14 cellular contexts compared by ENCODE assay signal in genomic region chr1:40824591-40825429, GRCh38. TPM values are rescaled to one million over a fixed set of nuclear protein-coding genes. Genes with fewer than 3 reads are reported as not detected.
DNase-seq lines count a peak whose midpoint lies in the region; ATAC-seq and TF ChIP-seq lines count a peak whose summit lies in the region.
"Had no signal": no experiment of that assay in that cellular context is flagged by ENCODE, and none has a peak within 500 bp of the region (broad histone marks: within the 10 kb centered on the region; RNA-seq: fewer than 3 reads in every experiment).

No MANE protein-coding gene starts in this region.

- peaks cover 20% of the 10 kb centered on the region for H3K4me1 ChIP-seq in skeletal muscle satellite cell (ENCODE audit: control insufficient read depth, insufficient read depth, low read length)

- H3K36me3 ChIP-seq in skeletal muscle satellite cell (ENCODE audit: insufficient read depth, low read length): no peaks in the 10 kb centered on the region
- H3K36me3 ChIP-seq: thyroid gland had no signal

- no peak overlapping the region for H3K4me3 Mint-ChIP-seq in T-helper 2 cell treated with Interferon-gamma antibody and Interleukin-4, amounts not matched to agents 5 μg/mL and 100 μg/mL, for 36 hours
- H3K4me3 Mint-ChIP-seq in activated T-helper 1 cell treated with anti-CD3 and anti-CD28 coated beads, Interleukin-12 subunit alpha, Interleukin-12 subunit beta, Interleukin-2, Interleukin-4 antibody, amounts not matched to agents 30 ng/mL and 10 ng/mL and 1 ng/mL, durations not matched to agents 14 hours and 24 hours and 36 hours: no peak overlapping the region
- H3K4me3 Mint-ChIP-seq: naive B cell had no signal

- no peak overlapping the region for H3K9ac ChIP-seq in skeletal muscle satellite cell (ENCODE audit: low read depth, low read length)

- peaks cover 14% of the 10 kb centered on the region for H3K4me1 Mint-ChIP-seq in T-helper 2 cell treated with Interferon-gamma antibody and Interleukin-4, amounts not matched to agents 5 μg/mL and 100 μg/mL, for 36 hours (ENCODE audit: low read depth)
- peaks cover 24% of the 10 kb centered on the region for H3K4me1 Mint-ChIP-seq in activated T-helper 1 cell treated with anti-CD3 and anti-CD28 coated beads, Interleukin-12 subunit alpha, Interleukin-12 subunit beta, Interleukin-2, Interleukin-4 antibody, amounts not matched to agents 30 ng/mL and 10 ng/mL and 1 ng/mL, durations not matched to agents 14 hours and 24 hours and 36 hours (ENCODE audit: low read depth)

- peaks cover 5% of the 10 kb centered on the region for H3K27me3 ChIP-seq in skeletal muscle satellite cell (ENCODE audit: control insufficient read depth, insufficient read depth, low read length)
- H3K27me3 ChIP-seq: thyroid gland had no signal

- H3K9me3 Mint-ChIP-seq in T-helper 2 cell treated with Interferon-gamma antibody and Interleukin-4, amounts not matched to agents 5 μg/mL and 100 μg/mL, for 36 hours: no peaks in the 10 kb centered on the region
- no peaks in the 10 kb centered on the region for H3K9me3 Mint-ChIP-seq in activated T-helper 1 cell treated with anti-CD3 and anti-CD28 coated beads, Interleukin-12 subunit alpha, Interleukin-12 subunit beta, Interleukin-2, Interleukin-4 antibody, amounts not matched to agents 30 ng/mL and 10 ng/mL and 1 ng/mL, durations not matched to agents 14 hours and 24 hours and 36 hours
- H3K9me3 Mint-ChIP-seq: naive B cell had no signal

- H3K36me3 Mint-ChIP-seq in T-helper 2 cell treated with Interferon-gamma antibody and Interleukin-4, amounts not matched to agents 5 μg/mL and 100 μg/mL, for 36 hours (ENCODE audit: low read depth): no peaks in the 10 kb centered on the region
- H3K36me3 Mint-ChIP-seq in activated T-helper 1 cell treated with anti-CD3 and anti-CD28 coated beads, Interleukin-12 subunit alpha, Interleukin-12 subunit beta, Interleukin-2, Interleukin-4 antibody, amounts not matched to agents 30 ng/mL and 10 ng/mL and 1 ng/mL, durations not matched to agents 14 hours and 24 hours and 36 hours (ENCODE audit: low read depth): no peaks in the 10 kb centered on the region
- H3K36me3 Mint-ChIP-seq: naive B cell had no signal

- peak overlapping the region; percentile 39 for H3K27ac Mint-ChIP-seq in T-helper 2 cell treated with Interferon-gamma antibody and Interleukin-4, amounts not matched to agents 5 μg/mL and 100 μg/mL, for 36 hours
- H3K27ac Mint-ChIP-seq in activated T-helper 1 cell treated with anti-CD3 and anti-CD28 coated beads, Interleukin-12 subunit alpha, Interleukin-12 subunit beta, Interleukin-2, Interleukin-4 antibody, amounts not matched to agents 30 ng/mL and 10 ng/mL and 1 ng/mL, durations not matched to agents 14 hours and 24 hours and 36 hours: peak overlapping the region; percentile 48

- no peaks in the 10 kb centered on the region for H3K9me3 ChIP-seq in skeletal muscle satellite cell (replicated peaks; ENCODE audit: low read length)
- H3K9me3 ChIP-seq: thyroid gland had no signal

- no peak for TF ChIP-seq CTCF in foreskin fibroblast (IDR thresholded peaks at IDR 0.05; ENCODE audit: low read depth, low read length)

- intact Hi-C loops in activated T-helper 1 cell treated with anti-CD3 and anti-CD28 coated beads, Interleukin-12 subunit alpha, Interleukin-12 subunit beta, Interleukin-2, Interleukin-4 antibody, amounts not matched to agents 30 ng/mL and 10 ng/mL and 1 ng/mL, durations not matched to agents 14 hours and 24 hours and 36 hours (cut with micrococcal nuclease): no loop called here

- ATAC-seq in HG02981 (IDR thresholded peaks at IDR 0.05; ENCODE audit: unreplicated experiment): no peak

- no peak overlapping the region for H3K4me3 ChIP-seq in foreskin fibroblast (ENCODE audit: low read depth in 1 of 2, low read length in 2 of 2)
- H3K4me3 ChIP-seq in skeletal muscle satellite cell (ENCODE audit: low read length): no peak overlapping the region
- H3K4me3 ChIP-seq: thyroid gland had no signal

- H3K27me3 Mint-ChIP-seq in T-helper 2 cell treated with Interferon-gamma antibody and Interleukin-4, amounts not matched to agents 5 μg/mL and 100 μg/mL, for 36 hours (ENCODE audit: low read depth): no peaks in the 10 kb centered on the region
- no peaks in the 10 kb centered on the region for H3K27me3 Mint-ChIP-seq in activated T-helper 1 cell treated with anti-CD3 and anti-CD28 coated beads, Interleukin-12 subunit alpha, Interleukin-12 subunit beta, Interleukin-2, Interleukin-4 antibody, amounts not matched to agents 30 ng/mL and 10 ng/mL and 1 ng/mL, durations not matched to agents 14 hours and 24 hours and 36 hours (ENCODE audit: insufficient read depth)
- H3K27me3 Mint-ChIP-seq: naive B cell had no signal

- H3K4me2 ChIP-seq in skeletal muscle satellite cell (ENCODE audit: low read length): peak overlapping the region; percentile 1

- no peak for DNase-seq in T-helper 2 cell treated with Interferon-gamma antibody and Interleukin-4, amounts not matched to agents 5 μg/mL and 100 μg/mL, for 36 hours (ENCODE audit: low spot score)
- no peak for DNase-seq in T-helper 2 cell
- DNase-seq in activated T-helper 1 cell treated with anti-CD3 and anti-CD28 coated beads, Interleukin-12 subunit alpha, Interleukin-12 subunit beta, Interleukin-2, Interleukin-4 antibody, amounts not matched to agents 30 ng/mL and 10 ng/mL and 1 ng/mL, durations not matched to agents 14 hours and 24 hours and 36 hours (ENCODE audit: low spot score): no peak
- peak; percentile 9 to 44 for DNase-seq in foreskin fibroblast
- DNase-seq in epidermal melanocyte (ENCODE audit: insufficient read length, low spot score): no peak
- DNase-seq in activated naive CD4-positive, alpha-beta T cell (lab: John Stamatoyannopoulos, UW): no peak
- DNase-seq: activated CD4-positive, CD25-positive, alpha-beta regulatory T cell treated with anti-CD3 and anti-CD28 coated beads, Interleukin-2, amount 50 U/mL, for 72 hours; naive B cell; NCI-H446; stimulated activated CD4-positive, alpha-beta T cell treated with anti-CD3 and anti-CD28 coated beads, Interleukin-2, amount 100 ng/mL, for 48 hours had no signal

RNA-seq across cellular contexts. Expression of gene CITED4, which starts 37.4 kb away (rescaled TPM):
- total RNA-seq in activated T-helper 1 cell treated with anti-CD3 and anti-CD28 coated beads, Interleukin-12 subunit alpha, Interleukin-12 subunit beta, Interleukin-2, Interleukin-4 antibody, amounts not matched to agents 30 ng/mL and 10 ng/mL and 1 ng/mL, durations not matched to agents 14 hours and 24 hours and 36 hours: 4.1 and 5.0 TPM in 2 replicates
- 2.0 and 2.3 TPM in 2 replicates for total RNA-seq in skeletal muscle satellite cell (2012; rRNA removed)
- total RNA-seq: HT1080 had no signal

RNA-seq across cellular contexts. Expression of gene KCNQ4, which starts 41.2 kb away (rescaled TPM):
- 0.78 and 0.88 TPM in 2 replicates for total RNA-seq in activated T-helper 1 cell treated with anti-CD3 and anti-CD28 coated beads, Interleukin-12 subunit alpha, Interleukin-12 subunit beta, Interleukin-2, Interleukin-4 antibody, amounts not matched to agents 30 ng/mL and 10 ng/mL and 1 ng/mL, durations not matched to agents 14 hours and 24 hours and 36 hours
- 0.44 TPM in 1 of 2 replicates, not detected in the other for total RNA-seq in skeletal muscle satellite cell (2012; rRNA removed)

Comparison
In these comparisons a context has a peak if more than half of its experiments do, and no peak if none do; other contexts are left out.
1. DNase-seq: peak in foreskin fibroblast (2 of 2); none in T-helper 2 cell treated with Interferon-gamma antibody and Interleukin-4, amounts not matched to agents 5 μg/mL and 100 μg/mL, for 36 hours (single experiment), T-helper 2 cell (0 of 5), activated T-helper 1 cell treated with anti-CD3 and anti-CD28 coated beads, Interleukin-12 subunit alpha, Interleukin-12 subunit beta, Interleukin-2, Interleukin-4 antibody, amounts not matched to agents 30 ng/mL and 10 ng/mL and 1 ng/mL, durations not matched to agents 14 hours and 24 hours and 36 hours (single experiment), epidermal melanocyte (single experiment) and activated naive CD4-positive, alpha-beta T cell (0 of 4).